22 cellular contexts compared by ENCODE assay signal in genomic region chr12:131176926-131177325, GRCh38.
DNase-seq lines count a peak whose midpoint lies in the region; ATAC-seq and TF ChIP-seq lines count a peak whose summit lies in the region.
"Had no signal": no experiment of that assay in that cellular context is flagged by ENCODE, and none has a peak within 500 bp of the region (broad histone marks: within the 10 kb centered on the region; RNA-seq: fewer than 3 reads in every experiment).

No MANE protein-coding gene starts in this region.

- no peak for TF ChIP-seq CTCF in type B pancreatic cell (conservative IDR thresholded peaks at IDR 0.05)

- no peaks in the 10 kb centered on the region for H3K36me3 Mint-ChIP-seq in type B pancreatic cell
- H3K36me3 Mint-ChIP-seq: CD14-positive monocyte; CD8-positive, alpha-beta memory T cell had no signal

- intact Hi-C loops in head of caudate nucleus (cut with DNase I) (no loop called here), left colon (cut with DNase I, micrococcal nuclease) (no loop called here)

- peaks cover 32% of the 10 kb centered on the region for H3K27me3 Mint-ChIP-seq in type B pancreatic cell

- H3K4me3 Mint-ChIP-seq in type B pancreatic cell: no peak overlapping the region
- H3K4me3 Mint-ChIP-seq: CD14-positive monocyte; CD4-positive, alpha-beta T cell; CD8-positive, alpha-beta memory T cell had no signal

- ATAC-seq in left colon: no peak
- ATAC-seq: A549, GM12878 had no signal

- H3K27ac Mint-ChIP-seq in type B pancreatic cell: no peak overlapping the region
- H3K27ac Mint-ChIP-seq: CD14-positive monocyte; CD4-positive, alpha-beta T cell; CD8-positive, alpha-beta memory T cell had no signal

- no peaks in the 10 kb centered on the region for H3K9me3 Mint-ChIP-seq in type B pancreatic cell

- H3K4me1 Mint-ChIP-seq in type B pancreatic cell (ENCODE audit: unreplicated experiment): no peaks in the 10 kb centered on the region
- H3K4me1 Mint-ChIP-seq: CD14-positive monocyte; CD8-positive, alpha-beta memory T cell had no signal

- peak; percentile 51 for DNase-seq in activated effector memory CD4-positive, alpha-beta T cell treated with anti-CD3 and anti-CD28 coated beads, Interleukin-2, amount 50 U/mL, for 16 hours
- DNase-seq in activated effector memory CD4-positive, alpha-beta T cell treated with Interleukin-2 at 50 U/mL for 16 hours: no peak
- DNase-seq in islet precursor cell (peak; percentile 47), type B pancreatic cell (ENCODE audit: extremely low spot score, unreplicated experiment) (peak; percentile 40), head of caudate nucleus (no peak), left colon (no peak), HUDEP-2 (lab: John Stamatoyannopoulos, UW; ENCODE audit: unreplicated experiment in 76 of 76) (no peak)
- DNase-seq: 8988T; ACHN; AML-193; BE2C; CD4-positive, alpha-beta T cell; CD8-positive, alpha-beta memory T cell; DMS 273 treated with DMSO at 0.1 percent for 48 hours; DMS79; EL; GDM1; GOT3; HCEC 1CT had no signal

Comparison
In these comparisons a context has a peak if more than half of its experiments do, and no peak if none do; other contexts are left out.
1. DNase-seq: peak in activated effector memory CD4-positive, alpha-beta T cell treated with anti-CD3 and anti-CD28 coated beads, Interleukin-2, amount 50 U/mL, for 16 hours (single experiment), islet precursor cell (single experiment) and type B pancreatic cell (single experiment); none in activated effector memory CD4-positive, alpha-beta T cell treated with Interleukin-2 at 50 U/mL for 16 hours (single experiment), head of caudate nucleus (0 of 42), left colon (0 of 2) and HUDEP-2 (0 of 76).